Comparison of ENCODE assay signal across 22 cellular contexts in the genomic region with DNA sequence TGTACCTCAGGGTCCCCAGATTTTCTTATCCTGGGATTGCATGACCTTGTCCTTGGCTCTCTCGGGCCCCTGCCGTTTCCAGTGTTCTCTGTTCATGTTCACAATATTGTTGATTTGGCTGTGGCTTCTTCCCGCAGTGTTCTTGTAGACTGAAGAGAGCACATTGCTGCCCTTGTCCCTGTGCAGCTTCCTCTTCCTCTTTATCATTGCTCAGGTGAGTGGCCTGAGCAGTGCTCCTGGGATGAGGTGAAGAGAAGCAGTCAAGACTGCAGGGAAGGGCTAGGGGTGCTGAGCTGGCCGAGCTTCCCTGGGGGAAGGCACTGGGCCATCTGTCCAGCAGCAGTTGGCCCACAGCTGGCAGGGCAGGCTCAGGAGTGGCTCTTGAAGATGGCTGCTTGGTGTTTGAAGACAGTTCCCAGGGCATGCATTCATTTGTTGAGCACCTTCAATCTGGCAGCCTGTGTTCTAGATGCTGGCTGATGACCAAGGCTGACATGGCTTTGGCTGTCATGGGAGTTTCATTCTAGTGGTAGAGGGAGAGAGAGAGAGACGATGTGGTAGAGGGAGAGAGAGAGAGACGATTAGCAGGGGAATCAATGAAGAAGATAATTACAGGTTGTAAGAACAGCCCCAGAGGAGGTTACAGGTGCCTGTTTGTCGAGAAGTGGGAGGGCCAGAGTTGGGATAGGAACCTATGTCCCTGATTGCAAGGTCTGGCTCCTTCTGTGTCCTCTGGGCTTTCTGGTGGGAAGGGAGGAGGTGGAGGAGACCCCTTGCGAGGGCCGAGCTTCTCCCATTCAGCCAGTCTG. TPM values are rescaled to one million over a fixed set of nuclear protein-coding genes. Genes with fewer than 3 reads are reported as not detected.
DNase-seq lines count a peak whose midpoint lies in the region; ATAC-seq and TF ChIP-seq lines count a peak whose summit lies in the region.
"Had no signal": no experiment of that assay in that cellular context is flagged by ENCODE, and none has a peak within 500 bp of the region (broad histone marks: within the 10 kb centered on the region; RNA-seq: fewer than 3 reads in every experiment).

No MANE protein-coding gene starts in this region.

- H3K36me3 Mint-ChIP-seq in activated CD8-positive, alpha-beta memory T cell treated with anti-CD3 and anti-CD28 coated beads, Interleukin-2, amount 10 ng/mL, durations not matched to agents 7 days and 5 days, result peaks cover 25% of the 10 kb centered on the region
- H3K36me3 Mint-ChIP-seq in activated T-helper 17 cell treated with anti-CD3 and anti-CD28 coated beads, Interleukin-2, amount 50 U/mL, for 72 hours (ENCODE audit: low read depth), result peaks cover 24% of the 10 kb centered on the region
- H3K36me3 Mint-ChIP-seq in natural killer cell, result no peaks in the 10 kb centered on the region

- TF ChIP-seq CTCF in natural killer cell (IDR thresholded peaks at IDR 0.05), result no peak

- H3K27me3 Mint-ChIP-seq in activated CD8-positive, alpha-beta memory T cell treated with anti-CD3 and anti-CD28 coated beads, Interleukin-2, amount 10 ng/mL, durations not matched to agents 7 days and 5 days, result no peaks in the 10 kb centered on the region
- no peaks in the 10 kb centered on the region for H3K27me3 Mint-ChIP-seq in activated T-helper 17 cell treated with anti-CD3 and anti-CD28 coated beads, Interleukin-2, amount 50 U/mL, for 72 hours
- no peaks in the 10 kb centered on the region for H3K27me3 Mint-ChIP-seq in natural killer cell (ENCODE audit: low read depth in 2 of 2)
- H3K27me3 Mint-ChIP-seq: activated naive CD4-positive, alpha-beta T cell treated with anti-CD3 and anti-CD28 coated beads, Interleukin-2, amount 10 ng/mL, durations not matched to agents 7 days and 5 days had no signal

- peak overlapping the region; percentile 38 for H3K27ac Mint-ChIP-seq in activated CD8-positive, alpha-beta memory T cell treated with anti-CD3 and anti-CD28 coated beads, Interleukin-2, amount 10 ng/mL, durations not matched to agents 7 days and 5 days
- H3K27ac Mint-ChIP-seq in activated T-helper 17 cell treated with anti-CD3 and anti-CD28 coated beads, Interleukin-2, amount 50 U/mL, for 72 hours, result peak overlapping the region; percentile 69
- peak overlapping the region; percentile 5 to 83 for H3K27ac Mint-ChIP-seq in natural killer cell
- H3K27ac Mint-ChIP-seq: activated naive CD4-positive, alpha-beta T cell treated with anti-CD3 and anti-CD28 coated beads, Interleukin-2, amount 10 ng/mL, durations not matched to agents 7 days and 5 days; CD8-positive, alpha-beta T cell; T-helper 1 cell treated with Interleukin-12 subunit alpha and Interleukin-12 subunit beta and Interleukin-4 antibody, amounts not matched to agents 30 μg/mL and 1 μg/mL, for 36 hours had no signal

- no peak overlapping the region for H3K4me3 Mint-ChIP-seq in activated CD8-positive, alpha-beta memory T cell treated with anti-CD3 and anti-CD28 coated beads, Interleukin-2, amount 10 ng/mL, durations not matched to agents 7 days and 5 days
- H3K4me3 Mint-ChIP-seq in activated T-helper 17 cell treated with anti-CD3 and anti-CD28 coated beads, Interleukin-2, amount 50 U/mL, for 72 hours, result peak overlapping the region; percentile 51
- peak overlapping the region; percentile 36 for H3K4me3 Mint-ChIP-seq in natural killer cell
- H3K4me3 Mint-ChIP-seq: activated naive CD4-positive, alpha-beta T cell treated with anti-CD3 and anti-CD28 coated beads, Interleukin-2, amount 10 ng/mL, durations not matched to agents 7 days and 5 days; CD8-positive, alpha-beta T cell; T-helper 1 cell treated with Interleukin-12 subunit alpha and Interleukin-12 subunit beta and Interleukin-4 antibody, amounts not matched to agents 30 μg/mL and 1 μg/mL, for 36 hours had no signal

- no peak for ATAC-seq in activated CD8-positive, alpha-beta memory T cell treated with anti-CD3 and anti-CD28 coated beads, Interleukin-2, amount 10 ng/mL, durations not matched to agents 7 days and 5 days
- no peak for ATAC-seq in activated T-helper 17 cell treated with anti-CD3 and anti-CD28 coated beads, Interleukin-2, amount 50 U/mL, for 72 hours (replicated peaks)
- ATAC-seq in natural killer cell, result no peak
- no peak for ATAC-seq in GM19395 (IDR thresholded peaks at IDR 0.05; ENCODE audit: unreplicated experiment)
- ATAC-seq: body of pancreas; CD8-positive, alpha-beta T cell; HCT116 had no signal

- CTCF ChIA-PET in activated CD8-positive, alpha-beta memory T cell treated with anti-CD3 and anti-CD28 coated beads, Interleukin-2, amount 10 ng/mL, durations not matched to agents 7 days and 5 days (lab: Charles Lee), result interaction anchor here (0.9 to 7.8 kb wide), 5 partner anchors 8 to 43 kb away, joined by 3 to 45 read pairs (median 5); no protein-coding TSS in a partner anchor

- DNase-seq in activated CD8-positive, alpha-beta memory T cell treated with anti-CD3 and anti-CD28 coated beads, Interleukin-2, amount 10 ng/mL, durations not matched to agents 7 days and 5 days, result no peak
- no peak for DNase-seq in activated CD8-positive, alpha-beta memory T cell treated with anti-CD3 and anti-CD28 coated beads, Interleukin-2, amount 50 U/mL, for 48 hours
- DNase-seq in NCI-H146 (lab: John Stamatoyannopoulos, UW) (peak; percentile 56), natural killer cell (no peak), CD1c-positive myeloid dendritic cell (ENCODE audit: extremely low spot score) (no peak), COLO829 (ENCODE audit: low spot score) (no peak)
- DNase-seq: ACHN; activated CD4-positive, CD25-positive, alpha-beta regulatory T cell; activated naive CD4-positive, alpha-beta T cell treated with anti-CD3 and anti-CD28 coated beads, Interleukin-2, amount 10 ng/mL, durations not matched to agents 7 days and 5 days; body of pancreas; CD8-positive, alpha-beta T cell; dorsolateral prefrontal cortex; esophagus squamous epithelium; head of caudate nucleus; Kasumi-1; NCI-H2081; right lobe of liver; stimulated activated CD4-positive, alpha-beta T cell treated with anti-CD3 and anti-CD28 coated beads, Interleukin-2, amount 100 ng/mL, for 24 hours had no signal

- intact Hi-C loops in natural killer cell (cut with micrococcal nuclease), result no loop called here

- H3K9me3 Mint-ChIP-seq in activated CD8-positive, alpha-beta memory T cell treated with anti-CD3 and anti-CD28 coated beads, Interleukin-2, amount 10 ng/mL, durations not matched to agents 7 days and 5 days (ENCODE audit: low read depth), result no peaks in the 10 kb centered on the region
- H3K9me3 Mint-ChIP-seq in activated T-helper 17 cell treated with anti-CD3 and anti-CD28 coated beads, Interleukin-2, amount 50 U/mL, for 72 hours, result no peaks in the 10 kb centered on the region
- H3K9me3 Mint-ChIP-seq in natural killer cell, result no peaks in the 10 kb centered on the region
- H3K9me3 Mint-ChIP-seq: activated naive CD4-positive, alpha-beta T cell treated with anti-CD3 and anti-CD28 coated beads, Interleukin-2, amount 10 ng/mL, durations not matched to agents 7 days and 5 days; CD8-positive, alpha-beta T cell; T-helper 1 cell treated with Interleukin-12 subunit alpha and Interleukin-12 subunit beta and Interleukin-4 antibody, amounts not matched to agents 30 μg/mL and 1 μg/mL, for 36 hours had no signal

- H3K4me1 Mint-ChIP-seq in activated CD8-positive, alpha-beta memory T cell treated with anti-CD3 and anti-CD28 coated beads, Interleukin-2, amount 10 ng/mL, durations not matched to agents 7 days and 5 days, result peaks cover 89% of the 10 kb centered on the region
- H3K4me1 Mint-ChIP-seq in activated T-helper 17 cell treated with anti-CD3 and anti-CD28 coated beads, Interleukin-2, amount 50 U/mL, for 72 hours, result peaks cover 76% of the 10 kb centered on the region
- peaks cover 19 to 92% of the 10 kb centered on the region in 2 donors for H3K4me1 Mint-ChIP-seq in natural killer cell

RNA-seq across cellular contexts. Expression of a gene that starts 17.4 kb away (rescaled TPM):
- total RNA-seq in activated CD8-positive, alpha-beta memory T cell treated with anti-CD3 and anti-CD28 coated beads, Interleukin-2, amount 10 ng/mL, durations not matched to agents 7 days and 5 days, result 10 to 100 TPM; 56.8 to 81.8 TPM
- 10 to 100 TPM; 41.6 to 44.7 TPM for total RNA-seq in activated T-helper 17 cell treated with anti-CD3 and anti-CD28 coated beads, Interleukin-2, amount 50 U/mL, for 72 hours
- 100 to 1,000 TPM; 142 to 162 (median 145) TPM for total RNA-seq in natural killer cell
